ENCODE assay signal across 2 cellular contexts in the genomic region with DNA sequence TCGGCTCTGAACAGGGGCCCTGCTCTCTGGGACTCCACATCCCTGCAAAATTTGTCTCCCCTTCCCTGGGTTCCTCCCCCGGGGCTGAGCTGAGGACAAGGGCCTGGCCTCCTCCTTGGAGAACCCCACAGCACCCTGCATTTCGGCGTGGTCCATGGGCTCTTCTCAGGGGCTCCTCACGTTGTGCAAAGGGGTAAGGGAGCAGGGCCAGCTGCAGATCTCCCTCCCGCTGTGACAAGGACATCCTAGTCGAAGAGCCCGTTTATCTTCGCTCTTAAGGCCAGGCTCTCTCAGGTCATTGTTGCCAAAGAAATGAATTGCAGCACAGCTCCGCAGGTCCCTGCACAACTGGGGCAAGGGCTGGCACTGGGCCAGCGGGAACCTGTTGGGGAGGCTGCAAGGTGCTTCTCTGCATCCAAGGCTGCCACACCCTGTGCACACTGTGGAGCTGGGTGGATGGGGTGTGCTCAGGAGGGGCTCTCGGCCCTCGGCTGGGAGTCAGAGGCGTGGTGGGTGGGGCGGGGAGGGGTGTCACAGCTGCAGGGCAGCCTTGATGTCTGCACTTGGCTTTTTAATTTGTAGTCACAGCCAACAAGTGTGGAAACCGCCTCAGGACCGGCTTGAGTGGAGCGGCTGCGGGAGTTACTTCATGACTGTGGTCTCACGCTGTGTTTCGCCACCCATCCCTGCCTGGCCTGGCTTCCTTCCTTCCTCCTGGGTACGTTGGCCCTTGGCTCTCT.
A peak's percentile ranks its signal among the peaks of the same experiment; 100 is the strongest.
TF ChIP-seq lines count a peak whose summit lies in the region.

No MANE protein-coding gene starts in this region.

TF ChIP-seq in K562, 482 proteins besides CTCF, POLR2A, EP300 and RAD21 (continues in another document):
- TF ChIP-seq, protein P1, sequence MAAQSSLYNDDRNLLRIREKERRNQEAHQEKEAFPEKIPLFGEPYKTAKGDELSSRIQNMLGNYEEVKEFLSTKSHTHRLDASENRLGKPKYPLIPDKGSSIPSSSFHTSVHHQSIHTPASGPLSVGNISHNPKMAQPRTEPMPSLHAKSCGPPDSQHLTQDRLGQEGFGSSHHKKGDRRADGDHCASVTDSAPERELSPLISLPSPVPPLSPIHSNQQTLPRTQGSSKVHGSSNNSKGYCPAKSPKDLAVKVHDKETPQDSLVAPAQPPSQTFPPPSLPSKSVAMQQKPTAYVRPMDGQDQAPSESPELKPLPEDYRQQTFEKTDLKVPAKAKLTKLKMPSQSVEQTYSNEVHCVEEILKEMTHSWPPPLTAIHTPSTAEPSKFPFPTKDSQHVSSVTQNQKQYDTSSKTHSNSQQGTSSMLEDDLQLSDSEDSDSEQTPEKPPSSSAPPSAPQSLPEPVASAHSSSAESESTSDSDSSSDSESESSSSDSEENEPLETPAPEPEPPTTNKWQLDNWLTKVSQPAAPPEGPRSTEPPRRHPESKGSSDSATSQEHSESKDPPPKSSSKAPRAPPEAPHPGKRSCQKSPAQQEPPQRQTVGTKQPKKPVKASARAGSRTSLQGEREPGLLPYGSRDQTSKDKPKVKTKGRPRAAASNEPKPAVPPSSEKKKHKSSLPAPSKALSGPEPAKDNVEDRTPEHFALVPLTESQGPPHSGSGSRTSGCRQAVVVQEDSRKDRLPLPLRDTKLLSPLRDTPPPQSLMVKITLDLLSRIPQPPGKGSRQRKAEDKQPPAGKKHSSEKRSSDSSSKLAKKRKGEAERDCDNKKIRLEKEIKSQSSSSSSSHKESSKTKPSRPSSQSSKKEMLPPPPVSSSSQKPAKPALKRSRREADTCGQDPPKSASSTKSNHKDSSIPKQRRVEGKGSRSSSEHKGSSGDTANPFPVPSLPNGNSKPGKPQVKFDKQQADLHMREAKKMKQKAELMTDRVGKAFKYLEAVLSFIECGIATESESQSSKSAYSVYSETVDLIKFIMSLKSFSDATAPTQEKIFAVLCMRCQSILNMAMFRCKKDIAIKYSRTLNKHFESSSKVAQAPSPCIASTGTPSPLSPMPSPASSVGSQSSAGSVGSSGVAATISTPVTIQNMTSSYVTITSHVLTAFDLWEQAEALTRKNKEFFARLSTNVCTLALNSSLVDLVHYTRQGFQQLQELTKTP (IDR thresholded peaks at IDR 0.05; ENCODE audit: low read depth in 1 of 2, partially characterized antibody in 2 of 2): no peak
- TF ChIP-seq TAF15 (IDR thresholded peaks at IDR 0.05; ENCODE audit: low read depth, low read length) (peak; percentile 86; the same call in 1 of the 2 replicates), MTF1 (CRISPR knock-in tag; IDR thresholded peaks at IDR 0.05; ENCODE audit: borderline replicate concordance) (0 out of 2 replicates have a peak, but pooled peaks have one; percentile 34), ZNF79 (CRISPR knock-in tag; IDR thresholded peaks at IDR 0.05; ENCODE audit: low read depth) (no peak), SRSF3 (IDR thresholded peaks at IDR 0.05; ENCODE audit: insufficient read depth, low read length) (0 out of 2 replicates have a peak, but pooled peaks have one; percentile 57), HIVEP1 (CRISPR knock-in tag; IDR thresholded peaks at IDR 0.05) (0 out of 2 replicates have a peak, but pooled peaks have one; percentile 73), NR1H2 (CRISPR knock-in tag; IDR thresholded peaks at IDR 0.05) (no peak), GTF2F1 (IDR thresholded peaks at IDR 0.05; ENCODE audit: low read depth, low read length) (peak; percentile 38; the same call in 1 of the 2 replicates), ZNF263 (CRISPR knock-in tag; IDR thresholded peaks at IDR 0.05; ENCODE audit: borderline replicate concordance) (no peak), ZNF785 (CRISPR knock-in tag; IDR thresholded peaks at IDR 0.05) (0 out of 2 replicates have a peak, but pooled peaks have one; percentile 9), PML (IDR thresholded peaks at IDR 0.05; ENCODE audit: low read length) (no peak), ZNF57 (CRISPR knock-in tag; IDR thresholded peaks at IDR 0.05) (no peak), E2F3 (CRISPR knock-in tag; IDR thresholded peaks at IDR 0.05) (0 out of 2 replicates have a peak, but pooled peaks have one; percentile 44), ESRRA (IDR thresholded peaks at IDR 0.05; ENCODE audit: borderline replicate concordance, low read depth) (peak; percentile 62; the same call in 1 of the 2 replicates), TCF7L2 (IDR thresholded peaks at IDR 0.05; ENCODE audit: low read depth, low read length) (no peak), TEAD1 (CRISPR knock-in tag; IDR thresholded peaks at IDR 0.05) (0 out of 4 replicates have a peak, but pooled peaks of 1 of the 2 experiments have one; percentile 22), TBL1XR1 (IDR thresholded peaks at IDR 0.05; ENCODE audit: low read length in 2 of 2) (peak in 1 of 2 experiments; percentile 59; a peak in 1 of 4 replicates), RB1 (IDR thresholded peaks at IDR 0.05; ENCODE audit: low read depth) (peak; percentile 50; the same call in 1 of the 2 replicates), DPF2 (IDR thresholded peaks at IDR 0.05) (no peak), CBX2 (IDR thresholded peaks at IDR 0.05; ENCODE audit: insufficient read depth, low read length, poor library complexity, severe bottlenecking) (peak; percentile 24), PCBP1 (IDR thresholded peaks at IDR 0.05; ENCODE audit: low read depth, low read length, poor library complexity, severe bottlenecking) (peak; percentile 37), CEBPB (tag; IDR thresholded peaks at IDR 0.05) (peak; percentile 73), ZNF133 (CRISPR knock-in tag; IDR thresholded peaks at IDR 0.05) (peak; percentile 20; the same call in 1 of the 2 replicates), CTBP1 (IDR thresholded peaks at IDR 0.05; ENCODE audit: borderline replicate concordance) (peak; percentile 78), PPARD (CRISPR knock-in tag; IDR thresholded peaks at IDR 0.05) (0 out of 2 replicates have a peak, but pooled peaks have one; percentile 30), RCOR1 (IDR thresholded peaks at IDR 0.05; ENCODE audit: borderline replicate concordance in 1 of 2, low read depth in 2 of 2, low read length in 2 of 2) (peak in 1 of 2 experiments; percentile 41; a peak in 1 of 4 replicates)
- TF ChIP-seq, protein P2, sequence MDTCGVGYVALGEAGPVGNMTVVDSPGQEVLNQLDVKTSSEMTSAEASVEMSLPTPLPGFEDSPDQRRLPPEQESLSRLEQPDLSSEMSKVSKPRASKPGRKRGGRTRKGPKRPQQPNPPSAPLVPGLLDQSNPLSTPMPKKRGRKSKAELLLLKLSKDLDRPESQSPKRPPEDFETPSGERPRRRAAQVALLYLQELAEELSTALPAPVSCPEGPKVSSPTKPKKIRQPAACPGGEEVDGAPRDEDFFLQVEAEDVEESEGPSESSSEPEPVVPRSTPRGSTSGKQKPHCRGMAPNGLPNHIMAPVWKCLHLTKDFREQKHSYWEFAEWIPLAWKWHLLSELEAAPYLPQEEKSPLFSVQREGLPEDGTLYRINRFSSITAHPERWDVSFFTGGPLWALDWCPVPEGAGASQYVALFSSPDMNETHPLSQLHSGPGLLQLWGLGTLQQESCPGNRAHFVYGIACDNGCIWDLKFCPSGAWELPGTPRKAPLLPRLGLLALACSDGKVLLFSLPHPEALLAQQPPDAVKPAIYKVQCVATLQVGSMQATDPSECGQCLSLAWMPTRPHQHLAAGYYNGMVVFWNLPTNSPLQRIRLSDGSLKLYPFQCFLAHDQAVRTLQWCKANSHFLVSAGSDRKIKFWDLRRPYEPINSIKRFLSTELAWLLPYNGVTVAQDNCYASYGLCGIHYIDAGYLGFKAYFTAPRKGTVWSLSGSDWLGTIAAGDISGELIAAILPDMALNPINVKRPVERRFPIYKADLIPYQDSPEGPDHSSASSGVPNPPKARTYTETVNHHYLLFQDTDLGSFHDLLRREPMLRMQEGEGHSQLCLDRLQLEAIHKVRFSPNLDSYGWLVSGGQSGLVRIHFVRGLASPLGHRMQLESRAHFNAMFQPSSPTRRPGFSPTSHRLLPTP (IDR thresholded peaks at IDR 0.05; ENCODE audit: borderline replicate concordance, extremely low read depth, insufficient read length): no peak

TF ChIP-seq in WTC11, 78 proteins besides CTCF, POLR2A, EP300 and RAD21:
- no peak for TF ChIP-seq TEAD4 (CRISPR knock-in tag; IDR thresholded peaks at IDR 0.05)
- TF ChIP-seq, protein P3, sequence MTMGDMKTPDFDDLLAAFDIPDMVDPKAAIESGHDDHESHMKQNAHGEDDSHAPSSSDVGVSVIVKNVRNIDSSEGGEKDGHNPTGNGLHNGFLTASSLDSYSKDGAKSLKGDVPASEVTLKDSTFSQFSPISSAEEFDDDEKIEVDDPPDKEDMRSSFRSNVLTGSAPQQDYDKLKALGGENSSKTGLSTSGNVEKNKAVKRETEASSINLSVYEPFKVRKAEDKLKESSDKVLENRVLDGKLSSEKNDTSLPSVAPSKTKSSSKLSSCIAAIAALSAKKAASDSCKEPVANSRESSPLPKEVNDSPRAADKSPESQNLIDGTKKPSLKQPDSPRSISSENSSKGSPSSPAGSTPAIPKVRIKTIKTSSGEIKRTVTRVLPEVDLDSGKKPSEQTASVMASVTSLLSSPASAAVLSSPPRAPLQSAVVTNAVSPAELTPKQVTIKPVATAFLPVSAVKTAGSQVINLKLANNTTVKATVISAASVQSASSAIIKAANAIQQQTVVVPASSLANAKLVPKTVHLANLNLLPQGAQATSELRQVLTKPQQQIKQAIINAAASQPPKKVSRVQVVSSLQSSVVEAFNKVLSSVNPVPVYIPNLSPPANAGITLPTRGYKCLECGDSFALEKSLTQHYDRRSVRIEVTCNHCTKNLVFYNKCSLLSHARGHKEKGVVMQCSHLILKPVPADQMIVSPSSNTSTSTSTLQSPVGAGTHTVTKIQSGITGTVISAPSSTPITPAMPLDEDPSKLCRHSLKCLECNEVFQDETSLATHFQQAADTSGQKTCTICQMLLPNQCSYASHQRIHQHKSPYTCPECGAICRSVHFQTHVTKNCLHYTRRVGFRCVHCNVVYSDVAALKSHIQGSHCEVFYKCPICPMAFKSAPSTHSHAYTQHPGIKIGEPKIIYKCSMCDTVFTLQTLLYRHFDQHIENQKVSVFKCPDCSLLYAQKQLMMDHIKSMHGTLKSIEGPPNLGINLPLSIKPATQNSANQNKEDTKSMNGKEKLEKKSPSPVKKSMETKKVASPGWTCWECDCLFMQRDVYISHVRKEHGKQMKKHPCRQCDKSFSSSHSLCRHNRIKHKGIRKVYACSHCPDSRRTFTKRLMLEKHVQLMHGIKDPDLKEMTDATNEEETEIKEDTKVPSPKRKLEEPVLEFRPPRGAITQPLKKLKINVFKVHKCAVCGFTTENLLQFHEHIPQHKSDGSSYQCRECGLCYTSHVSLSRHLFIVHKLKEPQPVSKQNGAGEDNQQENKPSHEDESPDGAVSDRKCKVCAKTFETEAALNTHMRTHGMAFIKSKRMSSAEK (CRISPR knock-in tag; IDR thresholded peaks at IDR 0.05; ENCODE audit: borderline replicate concordance): no peak
- TF ChIP-seq, protein P4, sequence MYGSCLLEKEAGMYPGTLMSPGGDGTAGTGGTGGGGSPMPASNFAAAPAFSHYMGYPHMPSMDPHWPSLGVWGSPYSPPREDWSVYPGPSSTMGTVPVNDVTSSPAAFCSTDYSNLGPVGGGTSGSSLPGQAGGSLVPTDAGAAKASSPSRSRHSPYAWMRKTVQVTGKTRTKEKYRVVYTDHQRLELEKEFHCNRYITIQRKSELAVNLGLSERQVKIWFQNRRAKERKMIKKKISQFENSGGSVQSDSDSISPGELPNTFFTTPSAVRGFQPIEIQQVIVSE (CRISPR knock-in tag; IDR thresholded peaks at IDR 0.05; ENCODE audit: borderline replicate concordance): no peak
- no peak for TF ChIP-seq NR1H2 (CRISPR knock-in tag; IDR thresholded peaks at IDR 0.05)
- no peak for TF ChIP-seq GRHL2 (CRISPR knock-in tag; IDR thresholded peaks at IDR 0.05; ENCODE audit: insufficient replicate concordance, severe bottlenecking)
- TF ChIP-seq TCF7 (CRISPR knock-in tag; IDR thresholded peaks at IDR 0.05; ENCODE audit: low read depth): no peak
- no peak for TF ChIP-seq FOXP1 (CRISPR knock-in tag; IDR thresholded peaks at IDR 0.05; ENCODE audit: borderline replicate concordance)
- no peak for TF ChIP-seq CREM (CRISPR knock-in tag; IDR thresholded peaks at IDR 0.05)
TF ChIP-seq in WTC11: peak in this region for 0.
